Comparison of ENCODE assay signal across 1 cellular context in the genomic region with DNA sequence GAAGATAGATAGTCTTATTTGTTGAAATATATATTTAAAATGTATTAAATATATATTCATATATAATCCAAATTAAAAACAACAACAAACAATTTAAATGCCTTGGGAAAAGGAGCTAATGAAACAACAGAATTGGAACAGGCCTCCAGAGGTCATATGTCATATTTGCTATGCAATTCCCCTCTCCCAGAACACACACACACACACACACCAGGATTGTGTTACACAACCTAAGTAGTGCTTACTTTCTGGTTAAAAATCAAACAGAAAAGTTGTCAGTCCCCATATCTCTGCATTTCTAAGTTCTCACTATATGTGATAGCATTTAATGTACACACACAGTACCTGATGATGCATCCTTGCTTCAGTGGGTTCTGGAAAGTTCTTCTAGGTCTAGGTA.
TF ChIP-seq lines count a peak whose summit lies in the region.

No MANE protein-coding gene starts in this region.

TF ChIP-seq in WTC11, 78 proteins besides CTCF, POLR2A, EP300 and RAD21 (continued from another document):
- TF ChIP-seq, protein P1, sequence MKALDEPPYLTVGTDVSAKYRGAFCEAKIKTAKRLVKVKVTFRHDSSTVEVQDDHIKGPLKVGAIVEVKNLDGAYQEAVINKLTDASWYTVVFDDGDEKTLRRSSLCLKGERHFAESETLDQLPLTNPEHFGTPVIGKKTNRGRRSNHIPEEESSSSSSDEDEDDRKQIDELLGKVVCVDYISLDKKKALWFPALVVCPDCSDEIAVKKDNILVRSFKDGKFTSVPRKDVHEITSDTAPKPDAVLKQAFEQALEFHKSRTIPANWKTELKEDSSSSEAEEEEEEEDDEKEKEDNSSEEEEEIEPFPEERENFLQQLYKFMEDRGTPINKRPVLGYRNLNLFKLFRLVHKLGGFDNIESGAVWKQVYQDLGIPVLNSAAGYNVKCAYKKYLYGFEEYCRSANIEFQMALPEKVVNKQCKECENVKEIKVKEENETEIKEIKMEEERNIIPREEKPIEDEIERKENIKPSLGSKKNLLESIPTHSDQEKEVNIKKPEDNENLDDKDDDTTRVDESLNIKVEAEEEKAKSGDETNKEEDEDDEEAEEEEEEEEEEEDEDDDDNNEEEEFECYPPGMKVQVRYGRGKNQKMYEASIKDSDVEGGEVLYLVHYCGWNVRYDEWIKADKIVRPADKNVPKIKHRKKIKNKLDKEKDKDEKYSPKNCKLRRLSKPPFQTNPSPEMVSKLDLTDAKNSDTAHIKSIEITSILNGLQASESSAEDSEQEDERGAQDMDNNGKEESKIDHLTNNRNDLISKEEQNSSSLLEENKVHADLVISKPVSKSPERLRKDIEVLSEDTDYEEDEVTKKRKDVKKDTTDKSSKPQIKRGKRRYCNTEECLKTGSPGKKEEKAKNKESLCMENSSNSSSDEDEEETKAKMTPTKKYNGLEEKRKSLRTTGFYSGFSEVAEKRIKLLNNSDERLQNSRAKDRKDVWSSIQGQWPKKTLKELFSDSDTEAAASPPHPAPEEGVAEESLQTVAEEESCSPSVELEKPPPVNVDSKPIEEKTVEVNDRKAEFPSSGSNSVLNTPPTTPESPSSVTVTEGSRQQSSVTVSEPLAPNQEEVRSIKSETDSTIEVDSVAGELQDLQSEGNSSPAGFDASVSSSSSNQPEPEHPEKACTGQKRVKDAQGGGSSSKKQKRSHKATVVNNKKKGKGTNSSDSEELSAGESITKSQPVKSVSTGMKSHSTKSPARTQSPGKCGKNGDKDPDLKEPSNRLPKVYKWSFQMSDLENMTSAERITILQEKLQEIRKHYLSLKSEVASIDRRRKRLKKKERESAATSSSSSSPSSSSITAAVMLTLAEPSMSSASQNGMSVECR (CRISPR knock-in tag; IDR thresholded peaks at IDR 0.05; ENCODE audit: borderline replicate concordance): no peak
- no peak for TF ChIP-seq ESRRA (CRISPR knock-in tag; IDR thresholded peaks at IDR 0.05; ENCODE audit: borderline replicate concordance)
- no peak for TF ChIP-seq FOXP1 (CRISPR knock-in tag; IDR thresholded peaks at IDR 0.05; ENCODE audit: borderline replicate concordance)
TF ChIP-seq in WTC11: peak in this region for 0.
